In genomic region chr18:37550118-37550875, GRCh38 we compare ENCODE assay signal across 38 cellular contexts. TPM values are rescaled to one million over a fixed set of nuclear protein-coding genes. Genes with fewer than 3 reads are reported as not detected.
"Had no signal": no experiment of that assay in that cellular context is flagged by ENCODE, and none has a peak within 500 bp of the region (broad histone marks: within the 10 kb centered on the region; RNA-seq: fewer than 3 reads in every experiment).

No MANE protein-coding gene starts in this region.

- H3K4me1 Mint-ChIP-seq: activated B cell treated with CpG ODN at 0.5 μM for 24 hours; activated CD4-positive, alpha-beta T cell treated with anti-CD3 and anti-CD28 coated beads, Interleukin-2, amount 10 ng/mL, durations not matched to agents 24 days and 14 days; activated naive CD8-positive, alpha-beta T cell treated with anti-CD3 and anti-CD28 coated beads for 36 hours; activated T-helper 17 cell treated with anti-CD3 and anti-CD28 coated beads, Interleukin-2, amount 50 U/mL, for 72 hours; central memory CD8-positive, alpha-beta T cell had no signal

- H3K27me3 ChIP-seq: ascending aorta had no signal

- H3K36me3 ChIP-seq: ascending aorta, cardiac muscle cell had no signal

- ATAC-seq: activated CD8-positive, alpha-beta T cell treated with anti-CD3 and anti-CD28 coated beads for 36 hours; activated naive CD4-positive, alpha-beta T cell treated with anti-CD3 and anti-CD28 coated beads, Interleukin-2, amount 50 U/mL, for 72 hours; activated T-cell treated with anti-CD3 and anti-CD28 coated beads, Interleukin-2, amount 50 U/mL, for 4 hours; activated T-cell treated with anti-CD3 and anti-CD28 coated beads, Interleukin-2, amount 50 U/mL, for 72 hours; activated T-helper 17 cell treated with anti-CD3 and anti-CD28 coated beads, Interleukin-2, amount 50 U/mL, for 72 hours had no signal

- H3K27me3 Mint-ChIP-seq: activated CD4-positive, alpha-beta T cell treated with anti-CD3 and anti-CD28 coated beads, Interleukin-2, amount 10 ng/mL, durations not matched to agents 24 days and 14 days; activated CD8-positive, alpha-beta T cell treated with anti-CD3 and anti-CD28 coated beads for 36 hours; brain; central memory CD8-positive, alpha-beta T cell had no signal

- H3K36me3 Mint-ChIP-seq: activated CD4-positive, alpha-beta memory T cell treated with anti-CD3 and anti-CD28 coated beads for 36 hours; activated naive CD4-positive, alpha-beta T cell treated with anti-CD3 and anti-CD28 coated beads, Interleukin-2, amount 50 U/mL, for 72 hours; activated naive CD8-positive, alpha-beta T cell treated with anti-CD3 and anti-CD28 coated beads for 36 hours; brain had no signal

- H3K4me3 Mint-ChIP-seq: activated B cell treated with CpG ODN at 0.5 μM for 24 hours; activated CD4-positive, alpha-beta memory T cell treated with anti-CD3 and anti-CD28 coated beads for 36 hours; activated CD4-positive, alpha-beta T cell treated with anti-CD3 and anti-CD28 coated beads, Interleukin-2, amount 10 ng/mL, durations not matched to agents 24 days and 14 days; activated CD8-positive, alpha-beta T cell treated with anti-CD3 and anti-CD28 coated beads for 36 hours; activated naive CD4-positive, alpha-beta T cell treated with anti-CD3 and anti-CD28 coated beads for 36 hours; activated naive CD8-positive, alpha-beta T cell treated with anti-CD3 and anti-CD28 coated beads for 36 hours; activated T-cell treated with anti-CD3 and anti-CD28 coated beads, Interleukin-2, amount 50 U/mL, for 4 hours; activated T-cell treated with anti-CD3 and anti-CD28 coated beads, Interleukin-2, amount 50 U/mL, for 72 hours; activated T-helper 1 cell treated with anti-CD3 and anti-CD28 coated beads, Interleukin-12 subunit alpha, Interleukin-12 subunit beta, Interleukin-2, Interleukin-4 antibody, amounts not matched to agents 30 ng/mL and 10 ng/mL and 1 ng/mL, durations not matched to agents 14 hours and 24 hours and 36 hours; activated T-helper 17 cell treated with anti-CD3 and anti-CD28 coated beads, Interleukin-2, amount 50 U/mL, for 72 hours; brain; central memory CD8-positive, alpha-beta T cell; T-helper 1 cell treated with Interleukin-12 subunit alpha and Interleukin-12 subunit beta and Interleukin-4 antibody, amounts not matched to agents 30 μg/mL and 1 μg/mL, for 36 hours; T-helper 2 cell treated with Interferon-gamma antibody and Interleukin-4, amounts not matched to agents 5 μg/mL and 100 μg/mL, for 36 hours had no signal

- DNase-seq: activated B cell treated with CpG ODN at 0.5 μM for 24 hours; activated CD4-positive, alpha-beta memory T cell treated with anti-CD3 and anti-CD28 coated beads for 36 hours; activated CD4-positive, alpha-beta T cell treated with anti-CD3 and anti-CD28 coated beads for 4 hours; activated CD4-positive, alpha-beta T cell treated with anti-CD3 and anti-CD28 coated beads, Interleukin-2, amount 10 ng/mL, durations not matched to agents 24 days and 14 days; activated CD4-positive, alpha-beta T cell treated with anti-CD3 and anti-CD28 coated beads, Interleukin-2, amount 50 U/mL, for 1 hour; activated CD4-positive, alpha-beta T cell treated with anti-CD3 and anti-CD28 coated beads, Interleukin-2, amount 50 U/mL, for 4 hours; activated CD4-positive, CD25-positive, alpha-beta regulatory T cell treated with anti-CD3 and anti-CD28 coated beads, Interleukin-2, amount 50 U/mL, for 72 hours; activated CD8-positive, alpha-beta memory T cell treated with anti-CD3 and anti-CD28 coated beads, Interleukin-2, amount 50 U/mL, for 4 hours; activated CD8-positive, alpha-beta T cell treated with anti-CD3 and anti-CD28 coated beads for 36 hours; activated effector memory CD4-positive, alpha-beta T cell treated with anti-CD3 and anti-CD28 coated beads, Interleukin-2, amount 50 U/mL, for 16 hours; activated gamma-delta T cell treated with Interleukin-2 at 50 U/mL for 16 hours; activated naive CD4-positive, alpha-beta T cell; activated naive CD4-positive, alpha-beta T cell treated with anti-CD3 and anti-CD28 coated beads for 36 hours; activated naive CD4-positive, alpha-beta T cell treated with anti-CD3 and anti-CD28 coated beads, Interleukin-2, amount 50 U/mL, for 16 hours; activated naive CD8-positive, alpha-beta T cell treated with anti-CD3 and anti-CD28 coated beads for 36 hours; activated T-cell treated with anti-CD3 and anti-CD28 coated beads for 4 hours; activated T-cell treated with anti-CD3 and anti-CD28 coated beads, Interleukin-2, amount 50 U/mL, for 1 hour; activated T-cell treated with anti-CD3 and anti-CD28 coated beads, Interleukin-2, amount 50 U/mL, for 4 hours; activated T-cell treated with anti-CD3 and anti-CD28 coated beads, Interleukin-2, amount 50 U/mL, for 72 hours; amygdala; anterior cingulate cortex; caudate nucleus; cerebellar nuclear complex; T-helper 1 cell; T-helper 2 cell; T-helper 9 cell had no signal

- H3K9me3 Mint-ChIP-seq: activated B cell treated with CpG ODN at 0.5 μM for 24 hours; activated CD4-positive, alpha-beta memory T cell treated with anti-CD3 and anti-CD28 coated beads for 36 hours; activated CD4-positive, alpha-beta T cell treated with anti-CD3 and anti-CD28 coated beads, Interleukin-2, amount 10 ng/mL, durations not matched to agents 24 days and 14 days; activated CD8-positive, alpha-beta T cell treated with anti-CD3 and anti-CD28 coated beads for 36 hours; activated naive CD4-positive, alpha-beta T cell treated with anti-CD3 and anti-CD28 coated beads for 36 hours; activated naive CD4-positive, alpha-beta T cell treated with anti-CD3 and anti-CD28 coated beads, Interleukin-2, amount 50 U/mL, for 72 hours; activated naive CD8-positive, alpha-beta T cell treated with anti-CD3 and anti-CD28 coated beads for 36 hours; activated T-cell treated with anti-CD3 and anti-CD28 coated beads, Interleukin-2, amount 50 U/mL, for 4 hours; activated T-cell treated with anti-CD3 and anti-CD28 coated beads, Interleukin-2, amount 50 U/mL, for 72 hours; activated T-helper 1 cell treated with anti-CD3 and anti-CD28 coated beads, Interleukin-12 subunit alpha, Interleukin-12 subunit beta, Interleukin-2, Interleukin-4 antibody, amounts not matched to agents 30 ng/mL and 10 ng/mL and 1 ng/mL, durations not matched to agents 14 hours and 24 hours and 36 hours; activated T-helper 17 cell treated with anti-CD3 and anti-CD28 coated beads, Interleukin-2, amount 50 U/mL, for 72 hours; brain; central memory CD8-positive, alpha-beta T cell; T-helper 1 cell treated with Interleukin-12 subunit alpha and Interleukin-12 subunit beta and Interleukin-4 antibody, amounts not matched to agents 30 μg/mL and 1 μg/mL, for 36 hours; T-helper 2 cell treated with Interferon-gamma antibody and Interleukin-4, amounts not matched to agents 5 μg/mL and 100 μg/mL, for 36 hours had no signal

- H3K27ac Mint-ChIP-seq: activated B cell treated with CpG ODN at 0.5 μM for 24 hours; activated CD4-positive, alpha-beta memory T cell treated with anti-CD3 and anti-CD28 coated beads for 36 hours; activated CD4-positive, alpha-beta T cell treated with anti-CD3 and anti-CD28 coated beads, Interleukin-2, amount 10 ng/mL, durations not matched to agents 24 days and 14 days; activated CD8-positive, alpha-beta T cell treated with anti-CD3 and anti-CD28 coated beads for 36 hours; activated naive CD4-positive, alpha-beta T cell treated with anti-CD3 and anti-CD28 coated beads for 36 hours; activated naive CD4-positive, alpha-beta T cell treated with anti-CD3 and anti-CD28 coated beads, Interleukin-2, amount 50 U/mL, for 72 hours; activated naive CD8-positive, alpha-beta T cell treated with anti-CD3 and anti-CD28 coated beads for 36 hours; activated T-cell treated with anti-CD3 and anti-CD28 coated beads, Interleukin-2, amount 50 U/mL, for 72 hours; activated T-helper 1 cell treated with anti-CD3 and anti-CD28 coated beads, Interleukin-12 subunit alpha, Interleukin-12 subunit beta, Interleukin-2, Interleukin-4 antibody, amounts not matched to agents 30 ng/mL and 10 ng/mL and 1 ng/mL, durations not matched to agents 14 hours and 24 hours and 36 hours; activated T-helper 17 cell treated with anti-CD3 and anti-CD28 coated beads, Interleukin-2, amount 50 U/mL, for 72 hours; brain; T-helper 1 cell treated with Interleukin-12 subunit alpha and Interleukin-12 subunit beta and Interleukin-4 antibody, amounts not matched to agents 30 μg/mL and 1 μg/mL, for 36 hours; T-helper 2 cell treated with Interferon-gamma antibody and Interleukin-4, amounts not matched to agents 5 μg/mL and 100 μg/mL, for 36 hours had no signal

- H3K9me3 ChIP-seq: ascending aorta had no signal

- H3K4me1 ChIP-seq: ascending aorta had no signal

- H3K4me3 ChIP-seq: ascending aorta, cardiac muscle cell had no signal

- H3K27ac ChIP-seq: ascending aorta, cardiac muscle cell, VCaP had no signal

RNA-seq across cellular contexts. Expression of gene CELF4, which starts 15.3 kb away (rescaled TPM):
- total RNA-seq: activated B cell treated with CpG ODN at 0.5 μM for 24 hours; activated CD4-positive, alpha-beta memory T cell treated with anti-CD3 and anti-CD28 coated beads for 36 hours; activated CD4-positive, alpha-beta T cell treated with anti-CD3 and anti-CD28 coated beads, Interleukin-2, amount 10 ng/mL, durations not matched to agents 24 days and 14 days; activated CD8-positive, alpha-beta memory T cell treated with anti-CD3 and anti-CD28 coated beads for 36 hours; activated CD8-positive, alpha-beta T cell treated with anti-CD3 and anti-CD28 coated beads for 36 hours; activated naive CD4-positive, alpha-beta T cell treated with anti-CD3 and anti-CD28 coated beads for 36 hours; activated naive CD4-positive, alpha-beta T cell treated with anti-CD3 and anti-CD28 coated beads, Interleukin-2, amount 50 U/mL, for 72 hours; activated naive CD8-positive, alpha-beta T cell treated with anti-CD3 and anti-CD28 coated beads for 36 hours; activated T-cell treated with anti-CD3 and anti-CD28 coated beads, Interleukin-2, amount 50 U/mL, for 4 hours; activated T-cell treated with anti-CD3 and anti-CD28 coated beads, Interleukin-2, amount 50 U/mL, for 72 hours; activated T-helper 1 cell treated with anti-CD3 and anti-CD28 coated beads, Interleukin-12 subunit alpha, Interleukin-12 subunit beta, Interleukin-2, Interleukin-4 antibody, amounts not matched to agents 30 ng/mL and 10 ng/mL and 1 ng/mL, durations not matched to agents 14 hours and 24 hours and 36 hours; activated T-helper 17 cell treated with anti-CD3 and anti-CD28 coated beads, Interleukin-2, amount 50 U/mL, for 72 hours; ascending aorta; bronchial epithelial cell had no signal
